ENCODE assay signal across 13 cellular contexts in genomic region chr4:7822858-7823257, GRCh38.
DNase-seq lines count a peak whose midpoint lies in the region; ATAC-seq and TF ChIP-seq lines count a peak whose summit lies in the region.
"Had no signal": no experiment of that assay in that cellular context is flagged by ENCODE, and none has a peak within 500 bp of the region (broad histone marks: within the 10 kb centered on the region; RNA-seq: fewer than 3 reads in every experiment).

No MANE protein-coding gene starts in this region.

- no peak for TF ChIP-seq POLR2A in breast epithelium (IDR thresholded peaks at IDR 0.05)
- no peak for TF ChIP-seq POLR2A in prostate gland (IDR thresholded peaks at IDR 0.05)
- no peak for TF ChIP-seq POLR2A in vagina (IDR thresholded peaks at IDR 0.05)

- BruUV-seq in mammary epithelial cell (replicated peaks; lab: Mats Ljungman, UMichigan) (no TSS peak), PC-3 (replicated peaks; lab: Mats Ljungman, UMichigan) (no TSS peak)

- H3K27me3 ChIP-seq in breast epithelium: no peaks in the 10 kb centered on the region
- no peaks in the 10 kb centered on the region for H3K27me3 ChIP-seq in mammary epithelial cell (ENCODE audit: insufficient read depth, low read length)
- H3K27me3 ChIP-seq in prostate gland (replicated peaks; ENCODE audit: insufficient read depth): no peaks in the 10 kb centered on the region
- no peaks in the 10 kb centered on the region for H3K27me3 ChIP-seq in vagina
- H3K27me3 ChIP-seq in PC-3 (ENCODE audit: low read length): no peaks in the 10 kb centered on the region

- ATAC-seq in left ventricle myocardium superior: peak; percentile 63
- no peak for ATAC-seq in PC-3
- ATAC-seq: effector memory CD8-positive, alpha-beta T cell; naive thymus-derived CD4-positive, alpha-beta T cell had no signal

- DNase-seq in breast epithelium (ENCODE audit: low spot score in 2 of 2) (no peak), mammary epithelial cell (no peak), left ventricle myocardium superior (no peak), prostate gland (ENCODE audit: low spot score) (no peak), vagina (ENCODE audit: extremely low spot score in 2 of 2) (no peak), midbrain (lab: John Stamatoyannopoulos, UW) (no peak), nucleus accumbens (lab: John Stamatoyannopoulos, UW) (no peak), PC-3 (no peak)
- DNase-seq: activated naive CD8-positive, alpha-beta T cell treated with anti-CD3 and anti-CD28 coated beads for 36 hours; effector memory CD8-positive, alpha-beta T cell; naive thymus-derived CD4-positive, alpha-beta T cell; PC-9; stimulated activated naive CD4-positive, alpha-beta T cell had no signal

- H3K4me3 ChIP-seq in breast epithelium (no peak overlapping the region), mammary epithelial cell (replicated peaks in 1 of 3; ENCODE audit: insufficient read depth in 1 of 3, low read depth in 2 of 3, low read length in 3 of 3) (no peak overlapping the region), prostate gland (no peak overlapping the region), vagina (no peak overlapping the region), PC-3 (ENCODE audit: low read length) (no peak overlapping the region)
- H3K4me3 ChIP-seq: PC-9 had no signal

- POLR2A ChIA-PET in PC-3 (lab: Charles Lee; ENCODE audit: unreplicated experiment): no interaction called here

- H3K79me2 ChIP-seq in mammary epithelial cell (ENCODE audit: insufficient read depth, low read length): peaks cover 16% of the 10 kb centered on the region
- peaks cover 41% of the 10 kb centered on the region for H3K79me2 ChIP-seq in PC-3 (ENCODE audit: low read length)

- peak overlapping the region; percentile 73 to 88 for H3K27ac ChIP-seq in breast epithelium
- no peak overlapping the region for H3K27ac ChIP-seq in mammary epithelial cell (ENCODE audit: insufficient read depth, low read depth, low read length)
- H3K27ac ChIP-seq in prostate gland: peak overlapping the region; percentile 46 to 68
- peak overlapping the region; percentile 81 for H3K27ac ChIP-seq in vagina
- H3K27ac ChIP-seq in PC-3 (ENCODE audit: low read length): no peak overlapping the region
- H3K27ac ChIP-seq: PC-9 had no signal

- no peaks in the 10 kb centered on the region for H3K9me2 ChIP-seq in PC-3 (replicated peaks; ENCODE audit: low read length)

- intact Hi-C loops in breast epithelium (cut with DNase I; ENCODE audit: low total_unique reads): no loop called here
- intact Hi-C loops in mammary epithelial cell (cut with micrococcal nuclease): no loop called here
- intact Hi-C loops in left ventricle myocardium superior (cut with micrococcal nuclease): no loop called here
- intact Hi-C loops in prostate gland (cut with DNase I): no loop called here
- intact Hi-C loops in vagina (cut with DNase I): loop anchor here (2.0 kb wide), 1 partner anchor 56 kb away; no protein-coding TSS in a partner anchor
- intact Hi-C loops in PC-3 (cut with micrococcal nuclease): no loop called here

- no peak for TF ChIP-seq CTCF in breast epithelium (IDR thresholded peaks at IDR 0.05)
- TF ChIP-seq CTCF in mammary epithelial cell (conservative IDR thresholded peaks at IDR 0.05 in 1 of 2, IDR thresholded peaks at IDR 0.05 in 1 of 2; ENCODE audit: extremely low read depth in 1 of 2, insufficient read depth in 1 of 2, low read depth in 1 of 2, low read length in 2 of 2): no peak
- no peak for TF ChIP-seq CTCF in prostate gland (IDR thresholded peaks at IDR 0.05)
- no peak for TF ChIP-seq CTCF in vagina (IDR thresholded peaks at IDR 0.05)
- no peak for TF ChIP-seq CTCF in PC-3 (conservative IDR thresholded peaks at IDR 0.05; ENCODE audit: low read depth, low read length)

- H3K9ac ChIP-seq in mammary epithelial cell (ENCODE audit: insufficient read depth, low read length): no peak overlapping the region
- no peak overlapping the region for H3K9ac ChIP-seq in PC-3 (ENCODE audit: low read length)

- 97% methylated on average over 5 of the region's 5 CpGs for WGBS in mammary epithelial cell (ENCODE audit: low coverage, missing lambda C conversion rate)
- 56% methylated on average over 5 of the region's 5 CpGs for WGBS in prostate gland

- no peak overlapping the region for H2AFZ ChIP-seq in mammary epithelial cell (ENCODE audit: low read depth, low read length)
- H2AFZ ChIP-seq in PC-3 (ENCODE audit: low read length): no peak overlapping the region
- H2AFZ ChIP-seq: PC-9 had no signal

- CTCF ChIA-PET in mammary epithelial cell (lab: Charles Lee; ENCODE audit: low non-redundant PET) (no interaction called here), PC-3 (lab: Charles Lee) (no interaction called here)

- no peaks in the 10 kb centered on the region for H4K20me1 ChIP-seq in mammary epithelial cell (ENCODE audit: insufficient read depth, low read length)
- H4K20me1 ChIP-seq in PC-3 (ENCODE audit: low read length): no peaks in the 10 kb centered on the region

- no peaks in the 10 kb centered on the region for H3F3A ChIP-seq in PC-3 (ENCODE audit: low read length, unreplicated experiment)

- H3K4me2 ChIP-seq in mammary epithelial cell (ENCODE audit: insufficient read depth, low read depth, low read length) (no peak overlapping the region), PC-3 (ENCODE audit: low read length) (no peak overlapping the region)
- H3K4me2 ChIP-seq: PC-9 had no signal

- H3K9me3 ChIP-seq in breast epithelium (no peaks in the 10 kb centered on the region), mammary epithelial cell (replicated peaks; ENCODE audit: insufficient read depth, low read length) (no peaks in the 10 kb centered on the region), prostate gland (no peaks in the 10 kb centered on the region), vagina (no peaks in the 10 kb centered on the region), PC-3 (ENCODE audit: low read length) (no peaks in the 10 kb centered on the region)

- dilution Hi-C loops in mammary epithelial cell (cut with HindIII; ENCODE audit: low sequenced_read_pairs): no loop called here

- in situ Hi-C loops in mammary epithelial cell (cut with MboI; ENCODE audit: low sequenced_read_pairs in 2 of 2): no loop called here

- H3K36me3 ChIP-seq in breast epithelium (no peaks in the 10 kb centered on the region), mammary epithelial cell (ENCODE audit: insufficient read depth, low read length) (peaks cover 8% of the 10 kb centered on the region), prostate gland (no peaks in the 10 kb centered on the region), vagina (no peaks in the 10 kb centered on the region), PC-3 (ENCODE audit: low read depth, low read length) (peaks cover 21% of the 10 kb centered on the region)

- no peaks in the 10 kb centered on the region for H3K4me1 ChIP-seq in breast epithelium
- peaks cover 4% of the 10 kb centered on the region for H3K4me1 ChIP-seq in mammary epithelial cell (ENCODE audit: insufficient read depth, low read length)
- H3K4me1 ChIP-seq in prostate gland (replicated peaks): no peaks in the 10 kb centered on the region
- peaks cover 38% of the 10 kb centered on the region for H3K4me1 ChIP-seq in vagina
- H3K4me1 ChIP-seq in PC-3 (ENCODE audit: insufficient read depth, low read length): peaks cover 3% of the 10 kb centered on the region

Comparison
In these comparisons a context has a peak if more than half of its experiments do, and no peak if none do; other contexts are left out.
1. H3K27ac ChIP-seq: peak in breast epithelium (2 of 2), prostate gland (2 of 2) and vagina (single experiment); none in mammary epithelial cell (single experiment) and PC-3 (single experiment).